15 cellular contexts compared by ENCODE assay signal in the genomic region with DNA sequence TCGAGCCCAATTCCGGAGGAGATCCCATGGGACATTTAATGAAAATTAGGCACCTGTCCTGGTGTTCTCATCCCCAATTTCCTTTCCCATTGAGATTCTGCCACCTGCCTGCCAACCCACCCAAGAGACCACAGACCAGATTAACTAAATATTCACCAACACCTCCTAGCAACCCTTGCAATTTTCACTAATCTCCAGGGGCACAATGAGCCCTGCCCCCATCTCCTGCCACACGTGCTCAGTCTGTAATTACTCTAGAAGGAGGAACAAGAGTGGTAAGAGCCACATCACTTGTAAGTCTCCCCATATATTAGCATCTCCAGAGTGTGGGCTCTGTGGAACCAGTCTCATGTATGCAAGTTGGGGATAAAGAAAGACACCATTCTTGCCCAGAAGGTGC. TPM values are rescaled to one million over a fixed set of nuclear protein-coding genes. Genes with fewer than 3 reads are reported as not detected.
A peak's percentile ranks its signal among the peaks of the same experiment; 100 is the strongest.
DNase-seq lines count a peak whose midpoint lies in the region; ATAC-seq and TF ChIP-seq lines count a peak whose summit lies in the region.
"Had no signal": no experiment of that assay in that cellular context is flagged by ENCODE, and none has a peak within 500 bp of the region (broad histone marks: within the 10 kb centered on the region; RNA-seq: fewer than 3 reads in every experiment).

No MANE protein-coding gene starts in this region.

- ATAC-seq in esophagus mucosa = no peak
- ATAC-seq: lower lobe of right lung had no signal

- DNase-seq in activated CD8-positive, alpha-beta memory T cell treated with anti-CD3 and anti-CD28 coated beads, Interleukin-2, amount 50 U/mL, for 48 hours = peak; percentile 30
- no peak for DNase-seq in activated CD8-positive, alpha-beta memory T cell treated with anti-CD3 and anti-CD28 coated beads, Interleukin-2, amount 50 U/mL, for 4 hours
- peak; percentile 43 for DNase-seq in NCI-H2171 (lab: John Stamatoyannopoulos, UW)
- DNase-seq in dorsolateral prefrontal cortex = no peak
- no peak for DNase-seq in substantia nigra (lab: John Stamatoyannopoulos, UW)
- DNase-seq in RKO (ENCODE audit: low spot score) = no peak
- DNase-seq in caudate nucleus (lab: John Stamatoyannopoulos, UW) = no peak
- DNase-seq: amygdala; KBM-7; lower lobe of right lung; NCI-H1930; NK-92 treated with Interleukin-12 subunit alpha and Interleukin-12 subunit beta, amount 100 ng/mL, for 24 hours; SJCRH30; stimulated activated naive CD4-positive, alpha-beta T cell had no signal

- no peak for TF ChIP-seq CTCF in dorsolateral prefrontal cortex (IDR thresholded peaks at IDR 0.05 in 54 of 56, conservative IDR thresholded peaks at IDR 0.05 in 2 of 56; ENCODE audit: low read depth in 1 of 56, partially characterized antibody in 56 of 56)

- intact Hi-C loops in dorsolateral prefrontal cortex (cut with DNase I) = no loop called here

- peak overlapping the region in 1 of 59 donors; percentile 24 for H3K4me3 ChIP-seq in dorsolateral prefrontal cortex
- H3K4me3 ChIP-seq: lower lobe of right lung, SJCRH30 had no signal

- peak overlapping the region in 43 of 59 donors; percentile 1 to 100 (median 98) for H3K27ac ChIP-seq in dorsolateral prefrontal cortex
- peak overlapping the region; percentile 38 for H3K27ac ChIP-seq in substantia nigra (ENCODE audit: low read depth, low read length, poor library complexity, severe bottlenecking)
- H3K27ac ChIP-seq in caudate nucleus (ENCODE audit: low read depth, low read length) = no peak overlapping the region
- H3K27ac ChIP-seq: SJCRH30 had no signal

- H3K27me3 ChIP-seq in dorsolateral prefrontal cortex = no peaks in the 10 kb centered on the region
- H3K27me3 ChIP-seq: SJCRH30 had no signal

RNA-seq across cellular contexts. Expression of a gene that starts 38.0 kb away (rescaled TPM):
- total RNA-seq in dorsolateral prefrontal cortex (10 to 100 TPM in 86 of 120 experiments, 1 to 10 TPM in 34; 5.0 to 35.2 (median 12.5) TPM), esophagus mucosa (2.5 TPM)

RNA-seq across cellular contexts. Expression of a gene that starts 43.7 kb away (rescaled TPM):
- total RNA-seq in dorsolateral prefrontal cortex (100 to 1,000 TPM; 140 to 428 (median 218) TPM), esophagus mucosa (117 TPM)

RNA-seq across cellular contexts. Expression of a gene that starts 44.0 kb away (rescaled TPM):
- total RNA-seq in dorsolateral prefrontal cortex (10 to 100 TPM in 113 of 120 experiments, 1 to 10 TPM in 7; 7.7 to 39.9 (median 17.7) TPM), esophagus mucosa (5.5 TPM)

Comparison
In these comparisons a context has a peak if more than half of its experiments do, and no peak if none do; other contexts are left out.
1. DNase-seq: peak in activated CD8-positive, alpha-beta memory T cell treated with anti-CD3 and anti-CD28 coated beads, Interleukin-2, amount 50 U/mL, for 48 hours (single experiment) and NCI-H2171 (single experiment); none in activated CD8-positive, alpha-beta memory T cell treated with anti-CD3 and anti-CD28 coated beads, Interleukin-2, amount 50 U/mL, for 4 hours (single experiment), dorsolateral prefrontal cortex (0 of 10), substantia nigra (0 of 49), RKO (single experiment) and caudate nucleus (0 of 61).